19 cellular contexts compared by ENCODE assay signal in the genomic region with DNA sequence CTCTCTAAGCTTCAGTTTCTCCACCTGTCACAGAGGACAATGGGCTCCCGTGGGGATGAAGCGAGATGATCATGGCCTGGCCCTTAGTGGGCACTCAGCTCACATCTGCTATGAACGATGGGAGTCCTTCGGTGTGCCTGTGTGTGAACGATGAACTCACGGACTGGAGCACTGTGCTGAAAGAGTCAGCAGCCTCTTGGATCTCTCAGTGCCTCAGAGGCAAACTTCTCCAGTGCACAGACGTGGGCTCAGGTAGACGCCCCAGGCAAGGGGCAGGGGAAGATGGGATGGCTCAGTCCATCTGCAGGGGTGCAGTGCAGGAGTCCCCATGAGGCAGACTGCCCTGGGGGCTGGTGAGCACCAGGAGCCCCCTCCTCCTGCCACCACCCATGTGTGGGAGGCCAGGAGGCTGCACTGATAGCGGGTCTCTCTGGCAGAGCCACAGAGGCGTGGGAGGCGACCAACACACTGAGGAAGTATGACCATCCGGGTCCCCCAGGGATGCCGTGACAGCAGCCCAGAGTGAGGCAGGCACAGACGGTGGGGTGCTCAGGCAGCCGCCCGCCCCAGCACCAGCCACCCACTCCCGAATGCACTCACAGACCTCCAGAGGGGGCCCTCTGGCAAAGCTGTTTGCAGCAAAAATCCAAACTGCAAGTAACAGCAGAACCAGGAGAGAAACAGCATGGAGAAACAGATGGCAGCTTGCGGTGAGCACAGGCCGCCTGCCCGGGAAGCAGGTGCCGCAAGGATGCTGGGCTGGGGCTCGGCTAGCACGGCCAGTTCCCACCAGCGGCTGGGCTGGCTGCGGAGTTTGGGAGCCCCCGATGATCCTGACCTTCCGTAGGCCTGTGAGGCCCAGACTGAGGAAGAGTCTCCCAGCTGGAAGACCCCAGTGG.
A peak's percentile ranks its signal among the peaks of the same experiment; 100 is the strongest.
DNase-seq lines count a peak whose midpoint lies in the region; ATAC-seq, FAIRE-seq and TF ChIP-seq lines count a peak whose summit lies in the region.
"Had no signal": no experiment of that assay in that cellular context is flagged by ENCODE, and none has a peak within 500 bp of the region (broad histone marks: within the 10 kb centered on the region; RNA-seq: fewer than 3 reads in every experiment).

No MANE protein-coding gene starts in this region.

- H3K4me3 ChIP-seq in H7 (ENCODE audit: insufficient read depth, low read depth, low read length) (no peak overlapping the region), kidney (ENCODE audit: low read length in 2 of 2) (no peak overlapping the region)
- H3K4me3 ChIP-seq: BLaER1 treated with 17β-estradiol and CSF1 and Interleukin-3, amounts not matched to agents 10 nM and 100 nM; lung; ovary had no signal

- TF ChIP-seq CTCF in kidney (IDR thresholded peaks at IDR 0.05; ENCODE audit: borderline replicate concordance, extremely low read depth, insufficient read depth): no peak

- H3K27ac ChIP-seq in kidney (ENCODE audit: low read depth in 2 of 2, low read length in 2 of 2): no peak overlapping the region
- H3K27ac ChIP-seq: BLaER1 treated with 17β-estradiol and CSF1 and Interleukin-3, amounts not matched to agents 10 nM and 100 nM; ovary had no signal

- no peak for FAIRE-seq in kidney (lab: Jason Lieb, UNC)
- FAIRE-seq: bronchial epithelial cell, D721Med, GM12891 had no signal

- DNase-seq in H7 (peak; percentile 66), NCI-H524 treated with DMSO at 0.1 percent for 48 hours (lab: John Stamatoyannopoulos, UW) (peak; percentile 52), kidney (peak; percentile 62), superior temporal gyrus (ENCODE audit: extremely low spot score) (peak; percentile 20), HuH-7.5 (ENCODE audit: low spot score) (no peak), GM19240 (ENCODE audit: insufficient read length, low spot score) (no peak)
- DNase-seq: activated CD8-positive, alpha-beta memory T cell treated with anti-CD3 and anti-CD28 coated beads for 24 hours; effector CD8-positive, alpha-beta T cell; GF-D8; NCI-H187; NCI-H526; stimulated activated CD4-positive, alpha-beta T cell treated with anti-CD3 and anti-CD28 coated beads, Interleukin-4, amount 100 ng/mL, for 1 hour had no signal

- intact Hi-C loops in kidney (cut with DNase I): no loop called here

- no peak for ATAC-seq in GM21423 (IDR thresholded peaks at IDR 0.05; ENCODE audit: unreplicated experiment)

- H3K4me1 ChIP-seq in kidney (ENCODE audit: control insufficient read depth in 1 of 2, insufficient read depth in 1 of 2, low read depth in 1 of 2, low read length in 2 of 2): peaks cover 3 to 4% of the 10 kb centered on the region in 2 donors

- no peaks in the 10 kb centered on the region for H3K27me3 ChIP-seq in H7 (ENCODE audit: control insufficient read depth, insufficient read depth, low read length)
- H3K27me3 ChIP-seq: BLaER1 treated with 17β-estradiol and CSF1 and Interleukin-3, amounts not matched to agents 10 nM and 100 nM; ovary had no signal

- H3K36me3 ChIP-seq in H7 (replicated peaks; ENCODE audit: control insufficient read depth, insufficient read depth, low read length): no peaks in the 10 kb centered on the region
- H3K36me3 ChIP-seq in kidney (ENCODE audit: control insufficient read depth in 1 of 2, insufficient read depth in 2 of 2, low read length in 2 of 2): no peaks in the 10 kb centered on the region
- H3K36me3 ChIP-seq: ovary had no signal

- no peaks in the 10 kb centered on the region for H3K9me3 ChIP-seq in kidney (ENCODE audit: control insufficient read depth in 1 of 2, low read length in 2 of 2)
- H3K9me3 ChIP-seq: ovary had no signal

- no peak overlapping the region for H3K9ac ChIP-seq in kidney (ENCODE audit: low read length in 2 of 2)
- H3K9ac ChIP-seq: BLaER1 treated with 17β-estradiol and CSF1 and Interleukin-3, amounts not matched to agents 10 nM and 100 nM had no signal

Comparison
In these comparisons a context has a peak if more than half of its experiments do, and no peak if none do; other contexts are left out.
1. DNase-seq: peak in H7 (single experiment), NCI-H524 treated with DMSO at 0.1 percent for 48 hours (single experiment), kidney (single experiment) and superior temporal gyrus (single experiment); none in HuH-7.5 (single experiment) and GM19240 (single experiment).